In the genomic region with DNA sequence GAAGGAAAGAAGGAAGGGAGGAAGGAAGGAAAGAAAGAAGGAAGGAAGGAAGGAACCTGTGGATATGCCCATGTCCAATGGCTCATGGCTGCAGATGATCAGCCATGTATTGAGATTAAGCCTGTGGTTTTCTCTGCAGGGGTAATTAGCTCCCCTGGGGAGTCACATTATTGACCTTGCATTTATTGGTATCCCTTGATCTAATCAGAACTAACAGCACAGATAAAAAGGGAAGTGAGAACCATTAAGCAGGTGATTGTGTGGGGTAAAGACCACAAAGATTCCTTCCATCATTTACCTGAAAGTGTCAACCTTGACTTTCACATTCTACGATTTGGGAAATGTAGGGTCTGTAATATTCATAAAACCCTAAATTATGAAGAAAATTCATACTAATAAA, we compare ENCODE assay signal across 19 cellular contexts.
DNase-seq lines count a peak whose midpoint lies in the region; ATAC-seq, FAIRE-seq and TF ChIP-seq lines count a peak whose summit lies in the region.
"Had no signal": no experiment of that assay in that cellular context is flagged by ENCODE, and none has a peak within 500 bp of the region (broad histone marks: within the 10 kb centered on the region; RNA-seq: fewer than 3 reads in every experiment).

No MANE protein-coding gene starts in this region.

- peaks cover 2% of the 10 kb centered on the region for H3K4me1 Mint-ChIP-seq in endodermal cell
- H3K4me1 Mint-ChIP-seq: T-helper 17 cell had no signal

- no peaks in the 10 kb centered on the region for H3K4me1 ChIP-seq in endodermal cell (ENCODE audit: control insufficient read depth, insufficient read depth, low read length)

- H3K9ac ChIP-seq in endodermal cell (ENCODE audit: extremely low read depth, low read length, poor library complexity, severe bottlenecking): no peak overlapping the region

- H3K27me3 ChIP-seq in endodermal cell (ENCODE audit: control insufficient read depth, insufficient read depth, low read length, poor library complexity, severe bottlenecking): peaks cover 70% of the 10 kb centered on the region

- peaks cover 17% of the 10 kb centered on the region for H3K9me3 Mint-ChIP-seq in endodermal cell

- no CpG with 5 or more reads among the region's 1 CpG for WGBS in endodermal cell (ENCODE audit: insufficient coverage in 1 of 2, insufficient read length in 1 of 2), 2 experiments

- H3K27me3 Mint-ChIP-seq in endodermal cell (ENCODE audit: insufficient read depth): peaks cover 94% of the 10 kb centered on the region
- H3K27me3 Mint-ChIP-seq: T-helper 17 cell had no signal

- no peak overlapping the region for H3K4me3 Mint-ChIP-seq in endodermal cell
- H3K4me3 Mint-ChIP-seq: T-helper 17 cell had no signal

- H3K36me3 ChIP-seq in endodermal cell (ENCODE audit: control insufficient read depth, insufficient read depth, low read length): no peaks in the 10 kb centered on the region

- H3K4me3 ChIP-seq in endodermal cell (ENCODE audit: low read length): no peak overlapping the region
- H3K4me3 ChIP-seq: K562 had no signal

- H3K27ac ChIP-seq in endodermal cell (ENCODE audit: low read depth, low read length): no peak overlapping the region
- H3K27ac ChIP-seq: 22Rv1 had no signal

- no peak for TF ChIP-seq CTCF in endodermal cell (conservative IDR thresholded peaks at IDR 0.05)

- FAIRE-seq in GM19239 (lab: Jason Lieb, UNC): peak; percentile 33
- no peak for FAIRE-seq in RCC 7860 (lab: Jason Lieb, UNC)
- FAIRE-seq: K562 had no signal

- DNase-seq in NCI-H1417 (lab: John Stamatoyannopoulos, UW): peak in 2 of 3 experiments; percentile 48 to 81
- no peak for DNase-seq in NCI-H1417 treated with DMSO at 0.1 percent for 48 hours (lab: John Stamatoyannopoulos, UW)
- no peak for DNase-seq in GM19239 (ENCODE audit: insufficient read length, low spot score)
- DNase-seq in endodermal cell: peak; percentile 46
- DNase-seq in RCC 7860 (ENCODE audit: low spot score): no peak
- no peak for DNase-seq in effector CD4-positive, alpha-beta T cell
- no peak for DNase-seq in NCI-H2196 (lab: John Stamatoyannopoulos, UW; ENCODE audit: unreplicated experiment)
- DNase-seq: C1 segment of cervical spinal cord, DMS153, H7, NCI-H187, NCI-H446, NCI-H774, SHP77, T-helper 17 cell had no signal

- peaks cover 21% of the 10 kb centered on the region for H3K9me3 ChIP-seq in endodermal cell (ENCODE audit: control insufficient read depth, low read length)

- H3K27ac Mint-ChIP-seq in endodermal cell: no peak overlapping the region
- H3K27ac Mint-ChIP-seq: T-helper 17 cell had no signal

- ATAC-seq in HG02870 (IDR thresholded peaks at IDR 0.05; ENCODE audit: unreplicated experiment): peak; percentile 59
- ATAC-seq: K562, Panc1, T-helper 17 cell had no signal

- H3K36me3 Mint-ChIP-seq in endodermal cell (ENCODE audit: low read depth): no peaks in the 10 kb centered on the region

Comparison
In these comparisons a context has a peak if more than half of its experiments do, and no peak if none do; other contexts are left out.
1. DNase-seq: peak in NCI-H1417 (2 of 3) and endodermal cell (single experiment); none in NCI-H1417 treated with DMSO at 0.1 percent for 48 hours (single experiment), GM19239 (single experiment), RCC 7860 (single experiment), effector CD4-positive, alpha-beta T cell (single experiment) and NCI-H2196 (single experiment).